In the genomic region with DNA sequence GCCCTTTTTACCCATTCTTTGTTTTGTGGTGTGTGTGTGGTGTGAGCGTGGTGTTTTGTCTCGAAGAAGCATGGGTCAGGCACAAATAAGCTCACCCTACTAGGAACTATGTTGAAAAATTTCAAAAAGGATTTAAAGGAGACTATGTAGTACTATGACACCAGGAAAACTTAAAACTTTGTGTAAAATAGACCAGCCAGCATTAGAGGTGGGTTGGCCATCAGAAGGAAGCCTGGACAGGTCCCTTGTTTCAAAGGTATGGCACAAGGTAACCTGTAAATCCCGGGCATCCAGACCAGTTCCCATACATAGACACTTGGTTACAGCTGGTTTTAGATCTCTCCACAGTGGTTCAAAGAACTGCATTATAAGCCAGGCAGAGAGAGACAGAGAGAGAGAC, we compare ENCODE assay signal across 1 cellular context. TPM values are rescaled to one million over a fixed set of nuclear protein-coding genes. Genes with fewer than 3 reads are reported as not detected.
"Had no signal": no experiment of that assay in that cellular context is flagged by ENCODE, and none has a peak within 500 bp of the region (broad histone marks: within the 10 kb centered on the region; RNA-seq: fewer than 3 reads in every experiment).

No MANE protein-coding gene starts in this region.

RNA-seq across cellular contexts. Expression of a gene that starts 38.8 kb away (rescaled TPM):
- total RNA-seq: bronchial epithelial cell had no signal
